ENCODE assay signal across 1 cellular context in genomic region chr2:68250196-68250595, GRCh38.
TF ChIP-seq lines count a peak whose summit lies in the region.

No MANE protein-coding gene starts in this region.

TF ChIP-seq in GM23338, 12 proteins besides CTCF, POLR2A, EP300 and RAD21 (continued from another document):
- TF ChIP-seq ZNF462 (CRISPR knock-in tag; IDR thresholded peaks at IDR 0.05) (no peak), STAT1 (IDR thresholded peaks at IDR 0.05; ENCODE audit: unreplicated experiment) (no peak)
